ENCODE assay signal across 1 cellular context in genomic region chr6:158660331-158660730, GRCh38.
TF ChIP-seq lines count a peak whose summit lies in the region.

No MANE protein-coding gene starts in this region.

TF ChIP-seq in Ishikawa, 13 proteins besides CTCF, POLR2A, EP300 and RAD21 (continued from another document):
- TF ChIP-seq REST (IDR thresholded peaks at IDR 0.05; ENCODE audit: low read depth) (no peak), TAF1 (IDR thresholded peaks at IDR 0.05; ENCODE audit: low read depth) (no peak), EGR1 (IDR thresholded peaks at IDR 0.05) (no peak)
